ENCODE assay signal across 1 cellular context in genomic region chr5:160237571-160238093, GRCh38.
TF ChIP-seq lines count a peak whose summit lies in the region.

No MANE protein-coding gene starts in this region.

TF ChIP-seq in neural cell, 6 proteins besides CTCF, POLR2A, EP300 and RAD21 (continued from another document):
- TF ChIP-seq REST (IDR thresholded peaks at IDR 0.05; ENCODE audit: borderline replicate concordance) (no peak), TAF1 (IDR thresholded peaks at IDR 0.05; ENCODE audit: low read depth) (no peak), SMC3 (conservative IDR thresholded peaks at IDR 0.05; ENCODE audit: poor library complexity) (no peak), EZH2 (IDR thresholded peaks at IDR 0.05; ENCODE audit: borderline replicate concordance, insufficient read depth, low read length, poor library complexity, severe bottlenecking) (no peak)
